ENCODE assay signal across 16 cellular contexts in genomic region chr12:95626854-95627253, GRCh38.
DNase-seq lines count a peak whose midpoint lies in the region; ATAC-seq and TF ChIP-seq lines count a peak whose summit lies in the region.
"Had no signal": no experiment of that assay in that cellular context is flagged by ENCODE, and none has a peak within 500 bp of the region (broad histone marks: within the 10 kb centered on the region; RNA-seq: fewer than 3 reads in every experiment).

No MANE protein-coding gene starts in this region.

- WGBS in heart right ventricle, 2 donors = 92 to 94% methylated on average over 5 of the region's 5 CpGs

- ATAC-seq in mucosa of descending colon (peak; percentile 54), heart right ventricle (no peak), HG02759 (IDR thresholded peaks at IDR 0.05; ENCODE audit: unreplicated experiment) (no peak)

- no peak for TF ChIP-seq CTCF in mucosa of descending colon (IDR thresholded peaks at IDR 0.05)
- TF ChIP-seq CTCF in heart right ventricle (IDR thresholded peaks at IDR 0.05) = no peak

- H3K27ac ChIP-seq in heart right ventricle = no peak overlapping the region
- H3K27ac ChIP-seq: 22Rv1 had no signal

- DNase-seq in DMS153 (lab: John Stamatoyannopoulos, UW) = peak; percentile 31
- no peak for DNase-seq in DMS153 treated with DMSO at 0.1 percent for 48 hours (lab: John Stamatoyannopoulos, UW; ENCODE audit: unreplicated experiment)
- DNase-seq in DMS53 (lab: John Stamatoyannopoulos, UW) = peak; percentile 89
- DNase-seq in NCI-H69 (lab: John Stamatoyannopoulos, UW) = peak; percentile 28
- DNase-seq in mucosa of descending colon = no peak
- no peak for DNase-seq in heart right ventricle
- no peak for DNase-seq in cardiac septum (ENCODE audit: low spot score)
- DNase-seq: BE2C; CD4-positive, alpha-beta memory T cell; GF-D8; HFFc6; NCI-H226; NCI-H82; SW 1271 had no signal

- H3K9me3 ChIP-seq in mucosa of descending colon (no peaks in the 10 kb centered on the region), heart right ventricle (no peaks in the 10 kb centered on the region)
- H3K9me3 ChIP-seq: BE2C had no signal

- intact Hi-C loops in mucosa of descending colon (cut with DNase I, micrococcal nuclease) (loop anchor here in 1 of 2 donors (10.0 kb wide), 1 partner anchor 188 kb away; no protein-coding TSS in a partner anchor), heart right ventricle (cut with DNase I) (loop anchor here in 2 of 10 donors (10.0 kb wide), 2 partner anchors 108 to 188 kb away; no protein-coding TSS in a partner anchor), cardiac septum (cut with DNase I) (no loop called here)

- no peaks in the 10 kb centered on the region for H3K36me3 ChIP-seq in mucosa of descending colon (ENCODE audit: low read depth)
- no peaks in the 10 kb centered on the region for H3K36me3 ChIP-seq in heart right ventricle
- H3K36me3 ChIP-seq: BE2C had no signal

- H3K27me3 ChIP-seq in heart right ventricle = no peaks in the 10 kb centered on the region
- H3K27me3 ChIP-seq: BE2C had no signal

- H3K4me1 ChIP-seq in mucosa of descending colon (ENCODE audit: low read depth) (no peaks in the 10 kb centered on the region), heart right ventricle (peaks cover 0 to 45% (median 27%) of the 10 kb centered on the region in 9 donors)
- H3K4me1 ChIP-seq: BE2C had no signal

- H3K4me3 ChIP-seq in mucosa of descending colon (no peak overlapping the region), heart right ventricle (no peak overlapping the region)

Comparison
In these comparisons a context has a peak if more than half of its experiments do, and no peak if none do; other contexts are left out.
1. DNase-seq: peak in DMS153 (single experiment), DMS53 (single experiment) and NCI-H69 (single experiment); none in DMS153 treated with DMSO at 0.1 percent for 48 hours (single experiment), mucosa of descending colon (0 of 3), heart right ventricle (0 of 2) and cardiac septum (single experiment).